In the genomic region with DNA sequence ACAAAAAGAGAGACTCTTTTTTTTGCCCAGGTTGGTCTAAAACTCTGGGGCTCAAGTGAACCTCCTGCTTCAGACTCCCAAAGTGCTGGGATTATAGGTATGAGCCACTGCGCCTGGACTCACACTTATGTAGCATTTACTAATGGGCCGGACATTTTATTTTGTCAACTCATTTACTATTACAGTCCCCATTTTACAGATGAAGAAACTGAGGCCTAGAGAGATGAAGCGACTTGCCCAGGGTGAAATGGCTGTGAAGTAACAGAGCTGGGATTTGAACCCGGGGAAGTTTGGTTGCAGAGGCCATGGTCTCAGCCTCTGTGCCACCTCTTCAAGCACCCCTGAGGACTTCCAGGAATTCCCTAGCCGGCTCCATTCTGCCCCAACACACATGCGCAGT, we compare ENCODE assay signal across 27 cellular contexts. TPM values are rescaled to one million over a fixed set of nuclear protein-coding genes. Genes with fewer than 3 reads are reported as not detected.
"Had no signal": no experiment of that assay in that cellular context is flagged by ENCODE, and none has a peak within 500 bp of the region (broad histone marks: within the 10 kb centered on the region; RNA-seq: fewer than 3 reads in every experiment).

No MANE protein-coding gene starts in this region.

- H3K9me3 ChIP-seq: heart right ventricle, left ventricle myocardium inferior, psoas muscle, right atrium auricular region, tibial nerve, uterus had no signal

- H3K79me2 ChIP-seq: hepatocyte, parathyroid adenoma had no signal

- H3K36me3 ChIP-seq: heart right ventricle, left ventricle myocardium inferior, right atrium auricular region, tibial nerve, uterus had no signal

- H3K27me3 ChIP-seq: heart right ventricle, hepatocyte, right atrium auricular region, tibial nerve, uterus had no signal

- DNase-seq: heart right ventricle; islet precursor cell; left ventricle myocardium inferior; naive B cell; natural killer cell; occipital lobe; psoas muscle; stimulated activated CD4-positive, alpha-beta T cell treated with anti-CD3 and anti-CD28 coated beads, Interleukin-12 subunit alpha, Interleukin-12 subunit beta, amount 100 ng/mL, for 4 hours; stimulated activated CD4-positive, alpha-beta T cell treated with anti-CD3 and anti-CD28 coated beads, Interleukin-15, amount 100 ng/mL, for 24 hours; stimulated activated CD4-positive, alpha-beta T cell treated with anti-CD3 and anti-CD28 coated beads, Interleukin-4, amount 100 ng/mL, for 4 hours; stimulated activated CD8-positive, alpha-beta memory T cell treated with anti-CD3 and anti-CD28 coated beads, Interleukin-4, amount 100 ng/mL, for 48 hours; stimulated activated naive CD4-positive, alpha-beta T cell treated with Interleukin-2 at 50 U/mL for 16 hours; stimulated activated naive CD8-positive, alpha-beta T cell treated with anti-CD3 and anti-CD28 coated beads, Interleukin-15, amount 100 ng/mL, for 72 hours; substantia nigra; uterus had no signal

- H3K9ac ChIP-seq: parathyroid adenoma had no signal

- H3K4me3 ChIP-seq: heart right ventricle, hepatocyte, left ventricle myocardium inferior, lung, psoas muscle, right atrium auricular region, skin epidermis, tibial nerve, uterus had no signal

- H3K4me2 ChIP-seq: hepatocyte had no signal

- ATAC-seq: heart right ventricle; natural killer cell; psoas muscle; sciatic nerve; stimulated activated naive CD8-positive, alpha-beta T cell treated with anti-CD3 and anti-CD28 coated beads, Interleukin-15, amount 100 ng/mL, for 72 hours had no signal

- H2AFZ ChIP-seq: hepatocyte, parathyroid adenoma had no signal

- H3K27ac ChIP-seq: heart right ventricle, hepatocyte, left ventricle myocardium inferior, parathyroid adenoma, psoas muscle, right atrium auricular region, skin epidermis, tibial nerve, uterus had no signal

- H3K4me1 ChIP-seq: heart right ventricle, left ventricle myocardium inferior, parathyroid adenoma, psoas muscle, right atrium auricular region, tibial nerve, uterus had no signal

RNA-seq across cellular contexts. Expression of gene HPD, which starts 9.4 kb away (rescaled TPM):
- total RNA-seq: lower leg skin, mononuclear cell, natural killer cell, occipital lobe, osteocyte, temporal lobe had no signal
- polyA plus RNA-seq: neural cell had no signal
